ENCODE assay signal across 8 cellular contexts in genomic region chr1:12229386-12229834, GRCh38. TPM values are rescaled to one million over a fixed set of nuclear protein-coding genes. Genes with fewer than 3 reads are reported as not detected.
DNase-seq lines count a peak whose midpoint lies in the region; ATAC-seq and TF ChIP-seq lines count a peak whose summit lies in the region.

No MANE protein-coding gene starts in this region.

- H3T11ph ChIP-seq in H9 (ENCODE audit: low read length) = no peak overlapping the region

- H3K27ac ChIP-seq in A673 (ENCODE audit: low read depth, low read length, poor library complexity, severe bottlenecking) (no peak overlapping the region), H9 (ENCODE audit: insufficient read length, low read depth, low read length) (no peak overlapping the region)

- no peak overlapping the region for H3K18ac ChIP-seq in H9 (ENCODE audit: insufficient read length, low read depth, low read length)

- no peak overlapping the region for H2AK5ac ChIP-seq in H9 (ENCODE audit: insufficient read length, low read length)

- H2BK120ac ChIP-seq in H9 (ENCODE audit: low read depth, low read length, poor library complexity, severe bottlenecking) = no peak overlapping the region

- no peak overlapping the region for H4K8ac ChIP-seq in H9 (replicated peaks; ENCODE audit: insufficient read length, low read depth, low read length)

- POLR2A ChIA-PET in A673 (lab: Charles Lee; ENCODE audit: low non-redundant PET) = no interaction called here

- peaks cover 2 to 3% of the 10 kb centered on the region in 2 experiments; a peak in 3 of 5 replicates for H3K9me3 Mint-ChIP-seq in H9
- no peaks in the 10 kb centered on the region for H3K9me3 Mint-ChIP-seq in activated naive CD8-positive, alpha-beta T cell treated with anti-CD3 and anti-CD28 coated beads, Interleukin-2, amount 50 U/mL, for 24 hours
- no peaks in the 10 kb centered on the region for H3K9me3 Mint-ChIP-seq in natural killer cell

- H3K36me3 ChIP-seq in A673 (ENCODE audit: insufficient read depth, low read length, poor library complexity, severe bottlenecking) = no peaks in the 10 kb centered on the region

- H3K27me3 ChIP-seq in A673 (replicated peaks; ENCODE audit: insufficient read depth, low read depth, low read length, poor library complexity) = no peaks in the 10 kb centered on the region
- H3K27me3 ChIP-seq in H9 (ENCODE audit: insufficient read depth, low read length) = no peaks in the 10 kb centered on the region

- no peak overlapping the region for H2BK5ac ChIP-seq in H9 (ENCODE audit: insufficient read length, low read length)

- H3K4me3 Mint-ChIP-seq in H9 (peak overlapping the region; percentile 61 to 79), natural killer cell (peak overlapping the region; percentile 78)
- H3K4me3 Mint-ChIP-seq in activated naive CD8-positive, alpha-beta T cell treated with anti-CD3 and anti-CD28 coated beads, Interleukin-2, amount 50 U/mL, for 24 hours = peak overlapping the region; percentile 52

- peaks cover 8% of the 10 kb centered on the region for H3K23me2 ChIP-seq in H9 (ENCODE audit: insufficient read length, low read depth, low read length, poor library complexity, severe bottlenecking)

- intact Hi-C loops in A673 (cut with micrococcal nuclease; ENCODE audit: unreplicated experiment) = no loop called here
- intact Hi-C loops in natural killer cell (cut with micrococcal nuclease) = no loop called here

- no peak overlapping the region for H3K4me2 ChIP-seq in H9 (ENCODE audit: insufficient read depth, insufficient read length, low read length)

- H3K27ac Mint-ChIP-seq in H9 (peak overlapping the region in 1 of 3 experiments; percentile 59; a peak in 2 of 7 replicates), natural killer cell (peak overlapping the region in 1 of 2 donors; percentile 31)
- H3K27ac Mint-ChIP-seq in activated naive CD8-positive, alpha-beta T cell treated with anti-CD3 and anti-CD28 coated beads, Interleukin-2, amount 50 U/mL, for 24 hours = no peak overlapping the region

- peak overlapping the region; percentile 25 for H2AFZ ChIP-seq in H9 (ENCODE audit: low read length)

- H2BK20ac ChIP-seq in H9 (ENCODE audit: low read depth, low read length, poor library complexity, severe bottlenecking) = no peak overlapping the region

- H3K56ac ChIP-seq in H9 (ENCODE audit: insufficient read length, low read depth, low read length) = no peak overlapping the region

- H3K27me3 Mint-ChIP-seq in H9 (ENCODE audit: low read depth) (no peaks in the 10 kb centered on the region; the same call in 1 of the 2 replicates), natural killer cell (ENCODE audit: low read depth in 2 of 2) (no peaks in the 10 kb centered on the region)
- H3K27me3 Mint-ChIP-seq in activated naive CD8-positive, alpha-beta T cell treated with anti-CD3 and anti-CD28 coated beads, Interleukin-2, amount 50 U/mL, for 24 hours = no peaks in the 10 kb centered on the region

- H2BK15ac ChIP-seq in H9 (ENCODE audit: low read depth, low read length) = no peak overlapping the region

- ATAC-seq in activated naive CD8-positive, alpha-beta T cell treated with anti-CD3 and anti-CD28 coated beads, Interleukin-2, amount 50 U/mL, for 24 hours = no peak
- ATAC-seq in natural killer cell = no peak
- no peak for ATAC-seq in GM18517 (IDR thresholded peaks at IDR 0.05; ENCODE audit: unreplicated experiment)

- H3K9me3 ChIP-seq in A673 (ENCODE audit: low read depth, low read length, poor library complexity, severe bottlenecking) (no peaks in the 10 kb centered on the region), H9 (ENCODE audit: control insufficient read depth, low read depth, low read length) (no peaks in the 10 kb centered on the region)

- no peaks in the 10 kb centered on the region for H4K20me1 ChIP-seq in H9 (ENCODE audit: control insufficient read depth, insufficient read depth, insufficient read length)

- no peak overlapping the region for H4K5ac ChIP-seq in H9 (ENCODE audit: insufficient read length, low read depth, low read length)

- peak overlapping the region; percentile 99 for H3K4me3 ChIP-seq in A673 (ENCODE audit: low read depth, low read length, poor library complexity, severe bottlenecking)

- no peak overlapping the region for H3K4ac ChIP-seq in H9 (ENCODE audit: low read depth, low read length)

- H3K4me1 Mint-ChIP-seq in H9 (peaks cover 14 to 15% of the 10 kb centered on the region in 2 experiments), natural killer cell (peaks cover 13% of the 10 kb centered on the region in 2 donors)
- peaks cover 15% of the 10 kb centered on the region for H3K4me1 Mint-ChIP-seq in activated naive CD8-positive, alpha-beta T cell treated with anti-CD3 and anti-CD28 coated beads, Interleukin-2, amount 50 U/mL, for 24 hours

- H2BK12ac ChIP-seq in H9 (ENCODE audit: insufficient read length, low read depth, low read length) = no peak overlapping the region

- peaks cover 3% of the 10 kb centered on the region for H3K79me1 ChIP-seq in H9 (ENCODE audit: insufficient read depth, low read depth, low read length, poor library complexity, severe bottlenecking)

- WGBS in H9 (ENCODE audit: extremely low coverage, insufficient read length, low lambda C conversion rate) = no CpG with 5 or more reads among the region's 13 CpGs

- CTCF ChIA-PET in A673 (lab: Charles Lee) = no interaction called here

- H3K36me3 Mint-ChIP-seq in H9 (ENCODE audit: insufficient read depth in 1 of 3, low read depth in 3 of 3) = no peaks in the 10 kb centered on the region; a peak in 1 of 7 replicates
- peaks cover 3% of the 10 kb centered on the region for H3K36me3 Mint-ChIP-seq in activated naive CD8-positive, alpha-beta T cell treated with anti-CD3 and anti-CD28 coated beads, Interleukin-2, amount 50 U/mL, for 24 hours (ENCODE audit: low read depth)
- H3K36me3 Mint-ChIP-seq in natural killer cell = no peaks in the 10 kb centered on the region

- no peak overlapping the region for H3K14ac ChIP-seq in H9 (ENCODE audit: insufficient read depth, low read length)

- H3K4me1 ChIP-seq in A673 (ENCODE audit: insufficient read depth, low read length, poor library complexity, severe bottlenecking) (peaks cover 5% of the 10 kb centered on the region), H9 (ENCODE audit: insufficient read depth, low read length) (peaks cover 2% of the 10 kb centered on the region; the same call in 1 of the 2 replicates)

- BruUV-seq in A673 (replicated peaks; lab: Mats Ljungman, UMichigan) = no TSS peak

- DNase-seq in A673 (ENCODE audit: low spot score) (no peak), H9 (no peak), natural killer cell (no peak), NCI-H1417 (lab: John Stamatoyannopoulos, UW) (no peak), AG08396 (ENCODE audit: low spot score) (no peak), NCI-H748 treated with DMSO at 0.1 percent for 48 hours (lab: John Stamatoyannopoulos, UW) (no peak)
- DNase-seq in activated naive CD8-positive, alpha-beta T cell treated with anti-CD3 and anti-CD28 coated beads, Interleukin-2, amount 50 U/mL, for 24 hours = no peak

- no peak overlapping the region for H4K91ac ChIP-seq in H9 (ENCODE audit: insufficient read length, low read depth, low read length)

- H3K79me2 ChIP-seq in H9 (ENCODE audit: insufficient read depth, low read length) = no peaks in the 10 kb centered on the region; the same call in 1 of the 2 replicates

- H3K23ac ChIP-seq in H9 (ENCODE audit: insufficient read length, low read depth, low read length) = no peak overlapping the region

- no peak for TF ChIP-seq CTCF in A673 (conservative IDR thresholded peaks at IDR 0.05; ENCODE audit: low read depth, low read length)
- TF ChIP-seq CTCF in H9 (conservative IDR thresholded peaks at IDR 0.05) = no peak
- TF ChIP-seq CTCF in natural killer cell (IDR thresholded peaks at IDR 0.05) = no peak

- H3K9ac ChIP-seq in H9 (ENCODE audit: extremely low read depth, insufficient read length, low read length) = no peak overlapping the region

RNA-seq across cellular contexts. Expression of gene VPS13D, which starts 0.4 kb away (rescaled TPM):
- total RNA-seq in A673 (2021) = 26.0 and 32.5 TPM in 2 replicates
- total RNA-seq in H9 (2021) = 18.8 and 20.2 TPM in 2 replicates
- 10 to 100 TPM; 66.3 to 94.0 (median 81.7) TPM for total RNA-seq in natural killer cell
